ENCODE assay signal across 1 cellular context in genomic region chr21:18950045-18950740, GRCh38.
A peak's percentile ranks its signal among the peaks of the same experiment; 100 is the strongest.
TF ChIP-seq lines count a peak whose summit lies in the region.

No MANE protein-coding gene starts in this region.

TF ChIP-seq in K562, 482 proteins besides CTCF, POLR2A, EP300 and RAD21:
- TF ChIP-seq ZBTB40 (IDR thresholded peaks at IDR 0.05), result 0 out of 2 replicates have a peak, but pooled peaks have one; percentile 27
- TF ChIP-seq ZBTB40 (CRISPR knock-in tag; IDR thresholded peaks at IDR 0.05), result no peak
- TF ChIP-seq POLR2AphosphoS5 (IDR thresholded peaks at IDR 0.05; ENCODE audit: control insufficient read depth, insufficient read depth, low read depth, low read length), result no peak
- peak in 2 of 3 experiments; percentile 78 to 92; a peak in 4 of 6 replicates for TF ChIP-seq ZBTB11 (CRISPR knock-in tag; IDR thresholded peaks at IDR 0.05)
- no peak for TF ChIP-seq FOS (IDR thresholded peaks at IDR 0.05; ENCODE audit: extremely low read depth, insufficient read length)
- 0 out of 2 replicates have a peak, but pooled peaks have one; percentile 12 for TF ChIP-seq DIDO1 (tag; IDR thresholded peaks at IDR 0.05; ENCODE audit: low read depth)
- TF ChIP-seq GABPA (tag; conservative IDR thresholded peaks at IDR 0.05; ENCODE audit: low read depth), result peak; percentile 86
